8 cellular contexts compared by ENCODE assay signal in the genomic region with DNA sequence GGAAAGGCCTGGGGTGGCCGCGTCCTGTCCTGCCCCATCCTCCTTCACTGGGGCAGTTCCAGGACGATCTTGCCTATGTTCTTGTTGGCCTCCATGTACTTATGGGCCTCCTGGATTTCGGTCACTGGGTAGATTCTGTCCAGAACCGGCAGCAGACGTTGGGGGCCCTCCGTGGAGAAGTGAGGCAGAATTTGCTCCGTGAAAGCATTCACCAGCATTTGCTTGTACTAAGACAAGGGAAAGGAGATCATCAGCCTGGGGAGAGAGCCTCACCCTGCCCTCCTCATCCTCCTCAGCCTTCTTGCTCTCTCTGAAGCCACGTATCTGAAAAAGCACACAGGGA. TPM values are rescaled to one million over a fixed set of nuclear protein-coding genes. Genes with fewer than 3 reads are reported as not detected.
DNase-seq lines count a peak whose midpoint lies in the region; ATAC-seq, FAIRE-seq and TF ChIP-seq lines count a peak whose summit lies in the region.

No MANE protein-coding gene starts in this region.

- 12 to 13% methylated on average over 4 to 9 of the region's 9 CpGs for WGBS in upper lobe of left lung, 2 donors

- FAIRE-seq in bronchial epithelial cell (lab: Jason Lieb, UNC) = no peak

- H3K27ac Mint-ChIP-seq in activated T-cell treated with anti-CD3 and anti-CD28 coated beads, Interleukin-2, amount 50 U/mL, for 72 hours = peak overlapping the region; percentile 60

- peaks cover 38% of the 10 kb centered on the region for H3K4me1 Mint-ChIP-seq in activated T-cell treated with anti-CD3 and anti-CD28 coated beads, Interleukin-2, amount 50 U/mL, for 72 hours (ENCODE audit: low read depth)

- peak overlapping the region; percentile 93 for H3K27ac ChIP-seq in lower lobe of right lung
- peak overlapping the region; percentile 90 to 97 (median 94) for H3K27ac ChIP-seq in upper lobe of left lung

- no peak for TF ChIP-seq EP300 in upper lobe of left lung (IDR thresholded peaks at IDR 0.05)

- peaks cover 3 to 7% of the 10 kb centered on the region in 2 donors for H3K36me3 Mint-ChIP-seq in activated T-cell treated with anti-CD3 and anti-CD28 coated beads, Interleukin-2, amount 50 U/mL, for 72 hours (ENCODE audit: insufficient read depth in 2 of 2)

- no peaks in the 10 kb centered on the region for H3K27me3 Mint-ChIP-seq in activated T-cell treated with anti-CD3 and anti-CD28 coated beads, Interleukin-2, amount 50 U/mL, for 72 hours (ENCODE audit: low read depth)

- intact Hi-C loops in lower lobe of right lung (cut with DNase I) = no loop called here

- no peak for DNase-seq in activated T-cell treated with anti-CD3 and anti-CD28 coated beads, Interleukin-2, amount 50 U/mL, for 72 hours
- DNase-seq in activated T-cell treated with anti-CD3 and anti-CD28 coated beads, Interleukin-2, amount 50 U/mL, for 1 hour = no peak
- peak; percentile 12 for DNase-seq in bronchial epithelial cell (ENCODE audit: low read depth)
- DNase-seq in lower lobe of right lung = no peak
- no peak for DNase-seq in upper lobe of left lung
- DNase-seq in ecto neural progenitor cell (ENCODE audit: low spot score) = no peak

- H3K27me3 ChIP-seq in bronchial epithelial cell (ENCODE audit: control insufficient read depth, insufficient read depth, low read length) (no peaks in the 10 kb centered on the region), lower lobe of right lung (ENCODE audit: low read depth) (no peaks in the 10 kb centered on the region), upper lobe of left lung (no peaks in the 10 kb centered on the region)

- H3K9me3 ChIP-seq in lower lobe of right lung = no peaks in the 10 kb centered on the region
- H3K9me3 ChIP-seq in upper lobe of left lung = no peaks in the 10 kb centered on the region

- H3K4me3 Mint-ChIP-seq in activated T-cell treated with anti-CD3 and anti-CD28 coated beads, Interleukin-2, amount 50 U/mL, for 72 hours = peak overlapping the region; percentile 89 to 98

- no peak for ATAC-seq in activated T-cell treated with anti-CD3 and anti-CD28 coated beads, Interleukin-2, amount 50 U/mL, for 72 hours (replicated peaks in 1 of 2)
- ATAC-seq in lower lobe of right lung = no peak
- ATAC-seq in upper lobe of left lung (ENCODE audit: low FRiP score in 2 of 2) = no peak
- ATAC-seq in GM21390 (IDR thresholded peaks at IDR 0.05; ENCODE audit: unreplicated experiment) = no peak
- no peak for ATAC-seq in GM18519 (IDR thresholded peaks at IDR 0.05; ENCODE audit: low FRiP score, unreplicated experiment)

- no peak for TF ChIP-seq POLR2A in upper lobe of left lung (IDR thresholded peaks at IDR 0.05)

- H3K36me3 ChIP-seq in bronchial epithelial cell (ENCODE audit: control insufficient read depth, insufficient read depth, low read length) = peaks cover 12% of the 10 kb centered on the region
- H3K36me3 ChIP-seq in lower lobe of right lung = peaks cover 56% of the 10 kb centered on the region
- H3K36me3 ChIP-seq in upper lobe of left lung = peaks cover 12 to 38% (median 14%) of the 10 kb centered on the region in 4 donors

- peaks cover 40% of the 10 kb centered on the region for H3K4me1 ChIP-seq in lower lobe of right lung
- H3K4me1 ChIP-seq in upper lobe of left lung = peaks cover 19 to 48% (median 28%) of the 10 kb centered on the region in 4 donors

- H3K4me3 ChIP-seq in bronchial epithelial cell (ENCODE audit: low read depth, low read length) = peak overlapping the region; percentile 66
- H3K4me3 ChIP-seq in lower lobe of right lung = peak overlapping the region; percentile 96
- H3K4me3 ChIP-seq in upper lobe of left lung = peak overlapping the region; percentile 59 to 86 (median 64)

- H3K9me3 Mint-ChIP-seq in activated T-cell treated with anti-CD3 and anti-CD28 coated beads, Interleukin-2, amount 50 U/mL, for 72 hours = no peaks in the 10 kb centered on the region

- no peak for TF ChIP-seq CTCF in bronchial epithelial cell (IDR thresholded peaks at IDR 0.05; ENCODE audit: insufficient read depth, low read length, severe bottlenecking)
- no peak for TF ChIP-seq CTCF in lower lobe of right lung (IDR thresholded peaks at IDR 0.05)
- no peak for TF ChIP-seq CTCF in upper lobe of left lung (IDR thresholded peaks at IDR 0.05)

RNA-seq across cellular contexts. Expression of gene SF3B6, which starts 1.4 kb away (rescaled TPM):
- total RNA-seq in activated T-cell treated with anti-CD3 and anti-CD28 coated beads, Interleukin-2, amount 50 U/mL, for 72 hours = 100 to 1,000 TPM; 110 to 115 TPM
- total RNA-seq in bronchial epithelial cell (202 and 223 TPM in 2 replicates), lower lobe of right lung (65.5 TPM), upper lobe of left lung (10 to 100 TPM; 38.8 to 93.7 (median 64.7) TPM)

RNA-seq across cellular contexts. Expression of gene TP53I3, which starts 7.1 kb away (rescaled TPM):
- 1 to 10 TPM; 1.8 to 4.0 TPM for total RNA-seq in activated T-cell treated with anti-CD3 and anti-CD28 coated beads, Interleukin-2, amount 50 U/mL, for 72 hours
- 34.5 and 65.0 TPM in 2 replicates for total RNA-seq in bronchial epithelial cell
- total RNA-seq in lower lobe of right lung = 34.4 TPM
- total RNA-seq in upper lobe of left lung = 100 to 1,000 TPM in 1 of 6 donors, 10 to 100 TPM in 5; 27.0 to 110 (median 69.6) TPM

RNA-seq across cellular contexts. Expression of gene FKBP1B, which starts 28.0 kb away (rescaled TPM):
- 1 to 10 TPM; 2.2 to 4.2 TPM for total RNA-seq in activated T-cell treated with anti-CD3 and anti-CD28 coated beads, Interleukin-2, amount 50 U/mL, for 72 hours
- total RNA-seq in bronchial epithelial cell = 16.5 and 30.0 TPM in 2 replicates
- 16.4 TPM for total RNA-seq in lower lobe of right lung
- 10 to 100 TPM in 5 of 6 donors, 1 to 10 TPM in 1; 7.3 to 27.3 (median 15.0) TPM for total RNA-seq in upper lobe of left lung

RNA-seq across cellular contexts. Expression of gene WDCP, which starts 30.3 kb away (rescaled TPM):
- total RNA-seq in activated T-cell treated with anti-CD3 and anti-CD28 coated beads, Interleukin-2, amount 50 U/mL, for 72 hours = 10 to 100 TPM; 14.9 to 17.7 TPM
- total RNA-seq in bronchial epithelial cell (4.1 and 7.1 TPM in 2 replicates), lower lobe of right lung (10.5 TPM), upper lobe of left lung (10 to 100 TPM in 1 of 6 donors, 1 to 10 TPM in 5; 1.0 to 10.6 (median 4.6) TPM)

RNA-seq across cellular contexts. Expression of gene PFN4, which starts 45.6 kb away (rescaled TPM):
- under 1 TPM; 0.29 to 0.72 TPM for total RNA-seq in activated T-cell treated with anti-CD3 and anti-CD28 coated beads, Interleukin-2, amount 50 U/mL, for 72 hours
- total RNA-seq in bronchial epithelial cell (under 0.01 and 0.38 TPM in 2 replicates), lower lobe of right lung (1.7 TPM), upper lobe of left lung (under 1 TPM in 2 of 6 donors, not detected in 4; 0.54 TPM)
